Comparison of ENCODE assay signal across 13 cellular contexts in genomic region chr3:24363242-24363641, GRCh38.
DNase-seq lines count a peak whose midpoint lies in the region; ATAC-seq, FAIRE-seq and TF ChIP-seq lines count a peak whose summit lies in the region.
"Had no signal": no experiment of that assay in that cellular context is flagged by ENCODE, and none has a peak within 500 bp of the region (broad histone marks: within the 10 kb centered on the region; RNA-seq: fewer than 3 reads in every experiment).

No MANE protein-coding gene starts in this region.

- TF ChIP-seq RAD21 in A549 (conservative IDR thresholded peaks at IDR 0.05 in 1 of 2, IDR thresholded peaks at IDR 0.05 in 1 of 2), result no peak

- H3K4me1 Mint-ChIP-seq in nephron, result peaks cover 14% of the 10 kb centered on the region

- peak overlapping the region in 2 of 3 experiments; percentile 4 to 82 for H3K27ac Mint-ChIP-seq in nephron
- H3K27ac Mint-ChIP-seq: activated CD8-positive, alpha-beta T cell treated with anti-CD3 and anti-CD28 coated beads, Interleukin-2, amount 10 ng/mL, durations not matched to agents 7 days and 5 days; GM23338 had no signal

- H3K27me3 Mint-ChIP-seq in nephron (ENCODE audit: low read depth), result no peaks in the 10 kb centered on the region
- H3K27me3 Mint-ChIP-seq: type B pancreatic cell had no signal

- H3K9me3 ChIP-seq in A549, result no peaks in the 10 kb centered on the region

- no peak overlapping the region for H3K4me3 ChIP-seq in A549
- H3K4me3 ChIP-seq: GM23338, SK-N-MC had no signal

- TF ChIP-seq EP300 in A549 (IDR thresholded peaks at IDR 0.05), result no peak

- no peak for FAIRE-seq in A549 (lab: Jason Lieb, UNC)

- peak overlapping the region; percentile 52 for H3K4me2 ChIP-seq in A549
- H3K4me2 ChIP-seq: GM23338 had no signal

- no peaks in the 10 kb centered on the region for H3K36me3 Mint-ChIP-seq in nephron (ENCODE audit: low read depth)
- H3K36me3 Mint-ChIP-seq: type B pancreatic cell had no signal

- DNase-seq in A549 (ENCODE audit: low read depth in 1 of 2, low spot score in 1 of 2) (peak in 1 of 2 experiments; percentile 12), NCI-H69 (lab: John Stamatoyannopoulos, UW) (peak; percentile 84), fibroblast of peridontal ligament (ENCODE audit: extremely low read depth) (peak; percentile 23), NCI-H2171 (lab: John Stamatoyannopoulos, UW) (no peak), ureter (ENCODE audit: low spot score) (no peak)
- no peak for DNase-seq in central memory CD4-positive, alpha-beta T cell
- DNase-seq: activated CD8-positive, alpha-beta T cell treated with anti-CD3 and anti-CD28 coated beads, Interleukin-2, amount 10 ng/mL, durations not matched to agents 7 days and 5 days had no signal

- H3K9me3 Mint-ChIP-seq in nephron, result no peaks in the 10 kb centered on the region
- H3K9me3 Mint-ChIP-seq: GM23338, type B pancreatic cell had no signal

- 0% methylated on average over 1 of the region's 1 CpG for WGBS in A549 (ENCODE audit: missing lambda C conversion rate)

- H3K4me1 ChIP-seq in A549, result peaks cover 35% of the 10 kb centered on the region
- H3K4me1 ChIP-seq: parathyroid adenoma had no signal

- no peak overlapping the region for H3K4me3 Mint-ChIP-seq in nephron
- H3K4me3 Mint-ChIP-seq: activated CD8-positive, alpha-beta T cell treated with anti-CD3 and anti-CD28 coated beads, Interleukin-2, amount 10 ng/mL, durations not matched to agents 7 days and 5 days; GM23338; type B pancreatic cell had no signal

- ATAC-seq in A549 (no peak), GM18870 (IDR thresholded peaks at IDR 0.05; ENCODE audit: unreplicated experiment) (no peak)
- ATAC-seq: activated CD8-positive, alpha-beta T cell treated with anti-CD3 and anti-CD28 coated beads, Interleukin-2, amount 10 ng/mL, durations not matched to agents 7 days and 5 days; GM23338 had no signal

- TF ChIP-seq CTCF in A549 (IDR thresholded peaks at IDR 0.05), result no peak
- TF ChIP-seq CTCF in nephron (IDR thresholded peaks at IDR 0.05; ENCODE audit: unreplicated experiment in 3 of 3), result no peak

- CTCF ChIA-PET in A549 (lab: Yijun Ruan, JAX), result interaction anchor here (0.9 to 3.1 kb wide), 3 partner anchors 11 to 133 kb away, joined by 3 to 13 read pairs (median 3); partner anchors contain the start of gene THRB

- POLR2A ChIA-PET in A549 (lab: Yijun Ruan, JAX), result no interaction called here

- no peak for TF ChIP-seq POLR2A in A549 (IDR thresholded peaks at IDR 0.05; ENCODE audit: low read length)

- peak overlapping the region; percentile 60 to 66 for H3K27ac ChIP-seq in A549
- H3K27ac ChIP-seq: parathyroid adenoma, SK-N-MC had no signal

TF ChIP-seq in A549, 52 proteins besides CTCF, POLR2A, EP300 and RAD21:
- TF ChIP-seq CEBPB (IDR thresholded peaks at IDR 0.05) (peak; percentile 77 to 84; a peak in 3 of 4 replicates), HEYL (CRISPR knock-in tag; IDR thresholded peaks at IDR 0.05) (no peak)

Comparison
In these comparisons a context has a peak if more than half of its experiments do, and no peak if none do; other contexts are left out.
1. DNase-seq: peak in NCI-H69 (single experiment) and fibroblast of peridontal ligament (single experiment); none in NCI-H2171 (single experiment), central memory CD4-positive, alpha-beta T cell (single experiment) and ureter (single experiment).